ENCODE assay signal across 24 cellular contexts in genomic region chr17:51016099-51016498, GRCh38.
DNase-seq lines count a peak whose midpoint lies in the region; ATAC-seq and TF ChIP-seq lines count a peak whose summit lies in the region.
"Had no signal": no experiment of that assay in that cellular context is flagged by ENCODE, and none has a peak within 500 bp of the region (broad histone marks: within the 10 kb centered on the region; RNA-seq: fewer than 3 reads in every experiment).

No MANE protein-coding gene starts in this region.

- no peak for ATAC-seq in heart left ventricle
- no peak for ATAC-seq in HG03159 (IDR thresholded peaks at IDR 0.05; ENCODE audit: unreplicated experiment)
- ATAC-seq: gastroesophageal sphincter, left lung, pancreas had no signal

- no peak for TF ChIP-seq POLR2A in heart left ventricle (IDR thresholded peaks at IDR 0.05)

- H3K27me3 ChIP-seq in layer of hippocampus (ENCODE audit: control insufficient read depth, insufficient read depth, low read length) (no peaks in the 10 kb centered on the region), heart left ventricle (no peaks in the 10 kb centered on the region), H7 (ENCODE audit: control insufficient read depth, insufficient read depth, low read length) (no peaks in the 10 kb centered on the region)
- H3K27me3 ChIP-seq: gastroesophageal sphincter, left lung, pancreas, SJCRH30, transverse colon had no signal

- peak; percentile 17 for DNase-seq in NCI-H1092 treated with DMSO at 0.1 percent for 48 hours (lab: John Stamatoyannopoulos, UW)
- DNase-seq in NCI-H1092 (lab: John Stamatoyannopoulos, UW): no peak
- no peak for DNase-seq in substantia nigra (lab: John Stamatoyannopoulos, UW)
- no peak for DNase-seq in heart left ventricle
- DNase-seq in H7: no peak
- DNase-seq: 8988T; activated CD4-positive, CD25-positive, alpha-beta regulatory T cell treated with anti-CD3 and anti-CD28 coated beads, Interleukin-2, amount 50 U/mL, for 72 hours; Caco-2; cortex of kidney; left lung; NCI-H1436; NCI-H2227 treated with DMSO at 0.1 percent for 48 hours; NCI-H82; pancreas; PC-9; SJCRH30; stimulated activated naive CD4-positive, alpha-beta T cell treated with Interleukin-2 at 50 U/mL for 16 hours; T-helper 9 cell; transverse colon had no signal

- H3K36me3 ChIP-seq in heart left ventricle (peaks cover 0 to 97% (median 81%) of the 10 kb centered on the region in 9 donors), H7 (replicated peaks; ENCODE audit: control insufficient read depth, insufficient read depth, low read length) (no peaks in the 10 kb centered on the region; the same call in none of the 2 replicates)

- H3K9me3 ChIP-seq in heart left ventricle: no peaks in the 10 kb centered on the region
- H3K9me3 ChIP-seq: Caco-2, gastroesophageal sphincter, left lung, pancreas, SJCRH30, transverse colon had no signal

- WGBS in heart left ventricle, 4 donors: 71 to 84% (median 75%) methylated on average over 1 of the region's 1 CpG

- H3K4me3 ChIP-seq in heart left ventricle (no peak overlapping the region), H7 (ENCODE audit: insufficient read depth, low read depth, low read length) (no peak overlapping the region)
- H3K4me3 ChIP-seq: gastroesophageal sphincter, left lung, pancreas, PC-9, SJCRH30, transverse colon had no signal

- no peak for TF ChIP-seq CTCF in heart left ventricle (IDR thresholded peaks at IDR 0.05)

- peaks cover 0 to 11% (median 0%) of the 10 kb centered on the region in 12 donors for H3K4me1 ChIP-seq in heart left ventricle
- H3K4me1 ChIP-seq: Caco-2, left lung, pancreas, SJCRH30 had no signal

- intact Hi-C loops in heart left ventricle (cut with DNase I): no loop called here

- H3K27ac ChIP-seq in angular gyrus (ENCODE audit: low read depth, low read length) (peak overlapping the region; percentile 55), layer of hippocampus (ENCODE audit: low read depth, low read length) (peak overlapping the region; percentile 64), substantia nigra (ENCODE audit: low read depth, low read length, poor library complexity, severe bottlenecking) (peak overlapping the region; percentile 51), heart left ventricle (no peak overlapping the region)
- H3K27ac ChIP-seq: epithelial cell of prostate, gastroesophageal sphincter, left lung, pancreas, PC-9, SJCRH30, transverse colon had no signal

Comparison
In these comparisons a context has a peak if more than half of its experiments do, and no peak if none do; other contexts are left out.
1. H3K27ac ChIP-seq: peak in angular gyrus (single experiment), layer of hippocampus (single experiment) and substantia nigra (single experiment); none in heart left ventricle (0 of 12).